ENCODE assay signal across 25 cellular contexts in genomic region chr15:64713592-64713991, GRCh38.
"Had no signal": no experiment of that assay in that cellular context is flagged by ENCODE, and none has a peak within 500 bp of the region (broad histone marks: within the 10 kb centered on the region; RNA-seq: fewer than 3 reads in every experiment).

No MANE protein-coding gene starts in this region.

- DNase-seq: hippocampal formation; kidney glomerular epithelial cell; left cardiac atrium; left lung; mesendoderm; naive B cell; natural killer cell; nephron progenitor cell; occipital lobe; stimulated activated CD4-positive, alpha-beta T cell treated with anti-CD3 and anti-CD28 coated beads, Interleukin-4, amount 100 ng/mL, for 24 hours; stimulated activated naive CD4-positive, alpha-beta T cell treated with Interleukin-2 at 50 U/mL for 16 hours; stimulated activated naive CD8-positive, alpha-beta T cell treated with anti-CD3 and anti-CD28 coated beads, Interleukin-15, amount 100 ng/mL, for 72 hours; substantia nigra; upper lobe of left lung had no signal

- H3K9me3 ChIP-seq: left lung, neutrophil, right atrium auricular region, tibial nerve, upper lobe of left lung, vagina had no signal

- H3K27me3 Mint-ChIP-seq: stimulated activated naive CD8-positive, alpha-beta T cell treated with anti-CD3 and anti-CD28 coated beads, Interleukin-15, amount 100 ng/mL, for 72 hours had no signal

- H3K27me3 ChIP-seq: left lung, neural progenitor cell, neutrophil, right atrium auricular region, tibial nerve, upper lobe of left lung, vagina had no signal

- H3K27ac Mint-ChIP-seq: mesothelial cell of epicardium; natural killer cell; nephron progenitor cell; neural progenitor cell; stimulated activated memory B cell treated with anti-CD40 and anti-IgM and Interleukin-4, amounts not matched to agents 10 μg/mL and 1 μg/mL and 100 μg/mL, for 72 hours; stimulated activated naive CD8-positive, alpha-beta T cell treated with anti-CD3 and anti-CD28 coated beads, Interleukin-15, amount 100 ng/mL, for 72 hours had no signal

- ATAC-seq: left cardiac atrium; left lung; natural killer cell; sciatic nerve; stimulated activated memory B cell treated with anti-CD40 and anti-IgM and Interleukin-4, amounts not matched to agents 10 μg/mL and 1 μg/mL and 100 μg/mL, for 72 hours; stimulated activated naive CD8-positive, alpha-beta T cell treated with anti-CD3 and anti-CD28 coated beads, Interleukin-15, amount 100 ng/mL, for 72 hours had no signal

- H3K4me1 Mint-ChIP-seq: mesothelial cell of epicardium; naive B cell; stimulated activated memory B cell treated with anti-CD40 and anti-IgM and Interleukin-4, amounts not matched to agents 10 μg/mL and 1 μg/mL and 100 μg/mL, for 72 hours had no signal

- H3K36me3 ChIP-seq: left lung, neural progenitor cell, neutrophil, tibial nerve, upper lobe of left lung, vagina had no signal

- H3K9me3 Mint-ChIP-seq: mesothelial cell of epicardium; naive B cell; natural killer cell; nephron progenitor cell; neural progenitor cell; stimulated activated memory B cell treated with anti-CD40 and anti-IgM and Interleukin-4, amounts not matched to agents 10 μg/mL and 1 μg/mL and 100 μg/mL, for 72 hours; stimulated activated naive CD8-positive, alpha-beta T cell treated with anti-CD3 and anti-CD28 coated beads, Interleukin-15, amount 100 ng/mL, for 72 hours had no signal

- H3K4me1 ChIP-seq: neural progenitor cell, parathyroid adenoma had no signal

- H3K9ac ChIP-seq: neural progenitor cell, parathyroid adenoma had no signal

- H3K27ac ChIP-seq: left lung, neural progenitor cell, neutrophil, parathyroid adenoma, right atrium auricular region, skin epidermis, tibial nerve, upper lobe of left lung, vagina had no signal

- H3K4me3 Mint-ChIP-seq: mesothelial cell of epicardium; naive B cell; natural killer cell; nephron progenitor cell; neural progenitor cell; stimulated activated memory B cell treated with anti-CD40 and anti-IgM and Interleukin-4, amounts not matched to agents 10 μg/mL and 1 μg/mL and 100 μg/mL, for 72 hours; stimulated activated naive CD8-positive, alpha-beta T cell treated with anti-CD3 and anti-CD28 coated beads, Interleukin-15, amount 100 ng/mL, for 72 hours had no signal

- H3K4me3 ChIP-seq: left lung, lung, neural progenitor cell, right atrium auricular region, skin epidermis, tibial nerve, upper lobe of left lung, vagina had no signal

- H3K36me3 Mint-ChIP-seq: naive B cell; natural killer cell; stimulated activated memory B cell treated with anti-CD40 and anti-IgM and Interleukin-4, amounts not matched to agents 10 μg/mL and 1 μg/mL and 100 μg/mL, for 72 hours had no signal
